ENCODE assay signal across 1 cellular context in genomic region chr21:32768530-32768929, GRCh38.
TF ChIP-seq lines count a peak whose summit lies in the region.

No MANE protein-coding gene starts in this region.

TF ChIP-seq in WTC11, 78 proteins besides CTCF, POLR2A, EP300 and RAD21 (continued from another document):
- no peak for TF ChIP-seq E2F1 (CRISPR knock-in tag; IDR thresholded peaks at IDR 0.05)
- TF ChIP-seq NR1H2 (CRISPR knock-in tag; IDR thresholded peaks at IDR 0.05): no peak
- no peak for TF ChIP-seq CREB1 (CRISPR knock-in tag; IDR thresholded peaks at IDR 0.05)
